Comparison of ENCODE assay signal across 18 cellular contexts in the genomic region with DNA sequence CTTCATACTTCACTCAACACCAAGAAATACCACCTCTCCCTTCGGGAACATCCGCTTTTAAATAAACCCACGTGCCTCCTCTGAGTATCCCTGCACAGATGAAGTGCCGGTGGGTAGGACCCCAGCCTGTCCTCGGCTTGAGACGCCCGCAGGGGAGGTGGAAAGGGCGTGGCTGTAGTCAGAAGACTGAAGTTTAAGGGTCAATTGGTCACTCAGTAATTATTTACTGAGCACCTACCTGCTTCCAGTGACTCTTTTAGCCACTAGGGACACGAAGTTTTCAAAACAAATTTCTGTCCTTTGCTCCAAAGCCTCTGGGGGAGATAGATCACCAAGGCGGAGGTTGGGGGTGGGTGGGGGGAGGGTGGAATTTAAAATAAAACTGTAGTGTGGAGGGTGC.
A peak's percentile ranks its signal among the peaks of the same experiment; 100 is the strongest.
DNase-seq lines count a peak whose midpoint lies in the region; ATAC-seq and TF ChIP-seq lines count a peak whose summit lies in the region.
"Had no signal": no experiment of that assay in that cellular context is flagged by ENCODE, and none has a peak within 500 bp of the region (broad histone marks: within the 10 kb centered on the region; RNA-seq: fewer than 3 reads in every experiment).

No MANE protein-coding gene starts in this region.

- intact Hi-C loops in gastrocnemius medialis (cut with DNase I; ENCODE audit: low total_unique reads), result no loop called here

- no peak overlapping the region for H3K4me3 ChIP-seq in gastrocnemius medialis
- H3K4me3 ChIP-seq: ascending aorta, left lung, pancreas had no signal

- ATAC-seq in GM18519 (IDR thresholded peaks at IDR 0.05; ENCODE audit: low FRiP score, unreplicated experiment), result peak; percentile 14
- ATAC-seq in GM21423 (IDR thresholded peaks at IDR 0.05; ENCODE audit: unreplicated experiment), result peak; percentile 21
- ATAC-seq in HG03159 (IDR thresholded peaks at IDR 0.05; ENCODE audit: unreplicated experiment), result peak; percentile 14
- ATAC-seq in gastrocnemius medialis, result no peak
- no peak for ATAC-seq in GM21717 (IDR thresholded peaks at IDR 0.05; ENCODE audit: unreplicated experiment)
- ATAC-seq in GM19324 (IDR thresholded peaks at IDR 0.05; ENCODE audit: low FRiP score, unreplicated experiment), result no peak
- ATAC-seq: left lung, pancreas, right cardiac atrium had no signal

- no peak for TF ChIP-seq CTCF in gastrocnemius medialis (IDR thresholded peaks at IDR 0.05 in 4 of 5, conservative IDR thresholded peaks at IDR 0.05 in 1 of 5)

- H3K4me1 ChIP-seq in gastrocnemius medialis, result no peaks in the 10 kb centered on the region
- H3K4me1 ChIP-seq: ascending aorta, left lung, pancreas had no signal

- H3K9me3 ChIP-seq in gastrocnemius medialis, result no peaks in the 10 kb centered on the region
- H3K9me3 ChIP-seq: ascending aorta, pancreas had no signal

- H3K27ac ChIP-seq in epithelial cell of prostate (peak overlapping the region; percentile 32), gastrocnemius medialis (no peak overlapping the region)
- H3K27ac ChIP-seq: ascending aorta, left lung, pancreas had no signal

- H3K27me3 ChIP-seq in gastrocnemius medialis, result no peaks in the 10 kb centered on the region
- H3K27me3 ChIP-seq: ascending aorta, pancreas had no signal

- H3K36me3 ChIP-seq in gastrocnemius medialis, result no peaks in the 10 kb centered on the region
- H3K36me3 ChIP-seq: ascending aorta, left lung, pancreas had no signal

- no peak for TF ChIP-seq POLR2A in gastrocnemius medialis (IDR thresholded peaks at IDR 0.05)

- DNase-seq in epithelial cell of prostate (ENCODE audit: low read depth, low spot score) (no peak), gastrocnemius medialis (no peak), NCI-H1105 treated with DMSO at 0.1 percent for 48 hours (lab: John Stamatoyannopoulos, UW) (no peak)
- DNase-seq: activated CD4-positive, alpha-beta T cell treated with anti-CD3 and anti-CD28 coated beads for 4 hours; activated naive CD4-positive, alpha-beta T cell treated with anti-CD3 and anti-CD28 coated beads, Interleukin-2, amount 50 U/mL, for 16 hours; central memory CD4-positive, alpha-beta T cell; head of caudate nucleus; Kasumi-1; left lung; NCI-H187; pancreas; right cardiac atrium had no signal

- in situ Hi-C loops in gastrocnemius medialis (cut with MboI; ENCODE audit: low sequenced_read_pairs in 4 of 4), result no loop called here

Comparison
In these comparisons a context has a peak if more than half of its experiments do, and no peak if none do; other contexts are left out.
1. ATAC-seq: peak in GM18519 (single experiment), GM21423 (single experiment) and HG03159 (single experiment); none in gastrocnemius medialis (0 of 2), GM21717 (single experiment) and GM19324 (single experiment).